Comparison of ENCODE assay signal across 2 cellular contexts in the genomic region with DNA sequence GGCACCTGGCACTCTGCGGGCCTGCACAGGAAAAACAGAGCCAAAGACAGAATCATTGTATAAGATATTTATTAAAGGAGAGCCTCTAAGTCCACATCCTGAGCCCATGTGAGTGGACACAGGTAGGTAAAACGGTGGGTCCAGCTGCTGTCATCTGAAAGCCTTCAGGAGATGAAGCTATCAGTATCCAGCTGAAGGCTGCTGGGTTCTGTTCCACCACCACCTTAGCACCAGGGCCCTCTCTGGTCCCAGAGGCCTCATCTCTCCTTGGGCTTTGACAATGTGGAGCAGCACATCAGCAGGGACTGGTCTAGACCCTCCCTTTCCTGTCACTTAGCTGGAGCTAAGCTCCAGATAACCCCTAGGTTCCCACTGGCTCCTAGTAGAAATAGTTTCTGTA.
A peak's percentile ranks its signal among the peaks of the same experiment; 100 is the strongest.
TF ChIP-seq lines count a peak whose summit lies in the region.

No MANE protein-coding gene starts in this region.

TF ChIP-seq in HepG2, 621 proteins besides CTCF, POLR2A, EP300 and RAD21:
- no peak for TF ChIP-seq SOX6 (IDR thresholded peaks at IDR 0.05)
- TF ChIP-seq SOX6 (CRISPR knock-in tag; IDR thresholded peaks at IDR 0.05): 0 out of 2 replicates have a peak, but pooled peaks have one; percentile 4
- no peak for TF ChIP-seq ZNF274 (CRISPR knock-in tag; IDR thresholded peaks at IDR 0.05)

TF ChIP-seq in GM12878, 131 proteins besides CTCF, POLR2A, EP300 and RAD21:
- TF ChIP-seq GABPA (IDR thresholded peaks at IDR 0.05; ENCODE audit: low read depth) (no peak), EGR1 (IDR thresholded peaks at IDR 0.05; ENCODE audit: borderline replicate concordance in 1 of 2, low read depth in 2 of 2, low read length in 2 of 2) (no peak), FOS (IDR thresholded peaks at IDR 0.05; ENCODE audit: borderline replicate concordance, extremely low read depth, insufficient read length) (no peak), BCL11A (IDR thresholded peaks at IDR 0.05; ENCODE audit: low read depth, low read length) (no peak), CBX3 (IDR thresholded peaks at IDR 0.05; ENCODE audit: borderline replicate concordance, low read depth) (no peak), ZNF207 (IDR thresholded peaks at IDR 0.05; ENCODE audit: borderline replicate concordance) (no peak), KLF5 (IDR thresholded peaks at IDR 0.05; ENCODE audit: partially characterized antibody) (no peak), TCF7 (IDR thresholded peaks at IDR 0.05; ENCODE audit: borderline replicate concordance) (no peak)
- TF ChIP-seq, protein P1, sequence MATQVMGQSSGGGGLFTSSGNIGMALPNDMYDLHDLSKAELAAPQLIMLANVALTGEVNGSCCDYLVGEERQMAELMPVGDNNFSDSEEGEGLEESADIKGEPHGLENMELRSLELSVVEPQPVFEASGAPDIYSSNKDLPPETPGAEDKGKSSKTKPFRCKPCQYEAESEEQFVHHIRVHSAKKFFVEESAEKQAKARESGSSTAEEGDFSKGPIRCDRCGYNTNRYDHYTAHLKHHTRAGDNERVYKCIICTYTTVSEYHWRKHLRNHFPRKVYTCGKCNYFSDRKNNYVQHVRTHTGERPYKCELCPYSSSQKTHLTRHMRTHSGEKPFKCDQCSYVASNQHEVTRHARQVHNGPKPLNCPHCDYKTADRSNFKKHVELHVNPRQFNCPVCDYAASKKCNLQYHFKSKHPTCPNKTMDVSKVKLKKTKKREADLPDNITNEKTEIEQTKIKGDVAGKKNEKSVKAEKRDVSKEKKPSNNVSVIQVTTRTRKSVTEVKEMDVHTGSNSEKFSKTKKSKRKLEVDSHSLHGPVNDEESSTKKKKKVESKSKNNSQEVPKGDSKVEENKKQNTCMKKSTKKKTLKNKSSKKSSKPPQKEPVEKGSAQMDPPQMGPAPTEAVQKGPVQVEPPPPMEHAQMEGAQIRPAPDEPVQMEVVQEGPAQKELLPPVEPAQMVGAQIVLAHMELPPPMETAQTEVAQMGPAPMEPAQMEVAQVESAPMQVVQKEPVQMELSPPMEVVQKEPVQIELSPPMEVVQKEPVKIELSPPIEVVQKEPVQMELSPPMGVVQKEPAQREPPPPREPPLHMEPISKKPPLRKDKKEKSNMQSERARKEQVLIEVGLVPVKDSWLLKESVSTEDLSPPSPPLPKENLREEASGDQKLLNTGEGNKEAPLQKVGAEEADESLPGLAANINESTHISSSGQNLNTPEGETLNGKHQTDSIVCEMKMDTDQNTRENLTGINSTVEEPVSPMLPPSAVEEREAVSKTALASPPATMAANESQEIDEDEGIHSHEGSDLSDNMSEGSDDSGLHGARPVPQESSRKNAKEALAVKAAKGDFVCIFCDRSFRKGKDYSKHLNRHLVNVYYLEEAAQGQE (IDR thresholded peaks at IDR 0.05; ENCODE audit: low read depth, low read length): no peak
TF ChIP-seq in GM12878: peak in this region for 0.
